In genomic region chr5:139273572-139274264, GRCh38 we compare ENCODE assay signal across 8 cellular contexts. TPM values are rescaled to one million over a fixed set of nuclear protein-coding genes. Genes with fewer than 3 reads are reported as not detected.
A peak's percentile ranks its signal among the peaks of the same experiment; 100 is the strongest.
DNase-seq lines count a peak whose midpoint lies in the region; TF ChIP-seq lines count a peak whose summit lies in the region.

No MANE protein-coding gene starts in this region.

- TF ChIP-seq POLR2A in ovary (IDR thresholded peaks at IDR 0.05) = no peak

- peak overlapping the region; percentile 46 for H3K27ac ChIP-seq in GM23248
- peak overlapping the region; percentile 73 for H3K27ac ChIP-seq in Karpas-422 (ENCODE audit: low read length)
- peak overlapping the region in 1 of 2 donors; percentile 62 for H3K27ac ChIP-seq in ovary
- H3K27ac ChIP-seq in thymus (ENCODE audit: low read depth) = peak overlapping the region; percentile 77

- no peaks in the 10 kb centered on the region for H3K27me3 ChIP-seq in GM23248 (replicated peaks; ENCODE audit: insufficient read depth)
- H3K27me3 ChIP-seq in Karpas-422 (ENCODE audit: low read length) = no peaks in the 10 kb centered on the region
- H3K27me3 ChIP-seq in ovary = no peaks in the 10 kb centered on the region
- no peaks in the 10 kb centered on the region for H3K27me3 ChIP-seq in thymus (ENCODE audit: control insufficient read depth, insufficient read depth)

- peak overlapping the region; percentile 85 for H3K27ac Mint-ChIP-seq in glutamatergic neuron (ENCODE audit: unreplicated experiment)

- 0 out of 2 replicates have a peak, but pooled peaks cover 7% of the 10 kb centered on the region for H3K36me3 ChIP-seq in GM23248 (ENCODE audit: low read depth)
- H3K36me3 ChIP-seq in Karpas-422 (ENCODE audit: insufficient read depth, low read length) = peaks cover 30% of the 10 kb centered on the region
- H3K36me3 ChIP-seq in ovary = no peaks in the 10 kb centered on the region
- no peaks in the 10 kb centered on the region for H3K36me3 ChIP-seq in thymus (ENCODE audit: control insufficient read depth, insufficient read depth)

- DNase-seq in GF-D8 (lab: John Stamatoyannopoulos, UW) (peak; percentile 59), GM23248 (peak; percentile 93), Karpas-422 (peak; percentile 98), SK-MEL-5 (ENCODE audit: low read depth, low spot score) (peak; percentile 91), glutamatergic neuron (peak; percentile 90), ovary (peak; percentile 82 to 89 (median 85))
- peak; percentile 86 for DNase-seq in activated naive CD4-positive, alpha-beta T cell treated with anti-CD3 and anti-CD28 coated beads, Interleukin-2, amount 50 U/mL, for 16 hours

- no peaks in the 10 kb centered on the region for H3K9me2 ChIP-seq in GM23248 (ENCODE audit: insufficient read depth)
- H3K9me2 ChIP-seq in Karpas-422 (replicated peaks; ENCODE audit: insufficient read depth, low read length) = no peaks in the 10 kb centered on the region

- H3K4me1 ChIP-seq in GM23248 (ENCODE audit: insufficient read depth) (peaks cover 30% of the 10 kb centered on the region), Karpas-422 (ENCODE audit: low read length) (peaks cover 45% of the 10 kb centered on the region), ovary (ENCODE audit: insufficient read depth) (peaks cover 5% of the 10 kb centered on the region), thymus (ENCODE audit: control insufficient read depth, insufficient read depth, low read length) (peaks cover 26% of the 10 kb centered on the region)

- WGBS in GM23248 (ENCODE audit: low coverage in 1 of 2, low lambda C conversion rate in 2 of 2, missing lambda C conversion rate in 2 of 2), 2 experiments = 1 to 2% methylated on average over 40 to 44 of the region's 44 CpGs
- WGBS in ovary, 3 donors = 0 to 1% (median 1%) methylated on average over 44 of the region's 44 CpGs
- WGBS in thymus = under 1% methylated on average over 44 of the region's 44 CpGs

- TF ChIP-seq CTCF in glutamatergic neuron (IDR thresholded peaks at IDR 0.05; ENCODE audit: partially characterized antibody, unreplicated experiment) = no peak
- no peak for TF ChIP-seq CTCF in ovary (IDR thresholded peaks at IDR 0.05)

- peaks cover 6% of the 10 kb centered on the region for H3K9me3 Mint-ChIP-seq in glutamatergic neuron (ENCODE audit: unreplicated experiment)

- H3K4me2 ChIP-seq in GM23248 (ENCODE audit: unreplicated experiment) (peak overlapping the region; percentile 92), Karpas-422 (ENCODE audit: low read depth, low read length, poor library complexity, severe bottlenecking) (peak overlapping the region; percentile 87)

- H3K4me3 Mint-ChIP-seq in glutamatergic neuron (ENCODE audit: unreplicated experiment) = peak overlapping the region; percentile 91

- peaks cover 4% of the 10 kb centered on the region for H3K27me3 Mint-ChIP-seq in glutamatergic neuron (ENCODE audit: unreplicated experiment)

- peak overlapping the region; percentile 82 for H2AFZ ChIP-seq in GM23248
- H2AFZ ChIP-seq in Karpas-422 (ENCODE audit: low read length) = peak overlapping the region; percentile 49; the same call in 1 of the 2 replicates

- TF ChIP-seq EP300 in ovary (IDR thresholded peaks at IDR 0.05) = no peak

- peaks cover 9% of the 10 kb centered on the region for H3K4me1 Mint-ChIP-seq in glutamatergic neuron (ENCODE audit: low read depth, unreplicated experiment)

- H3K9me3 ChIP-seq in GM23248 (ENCODE audit: low read depth) (no peaks in the 10 kb centered on the region), Karpas-422 (ENCODE audit: low read length) (no peaks in the 10 kb centered on the region), ovary (no peaks in the 10 kb centered on the region), thymus (ENCODE audit: control insufficient read depth) (no peaks in the 10 kb centered on the region)

- intact Hi-C loops in ovary (cut with DNase I) = no loop called here

- in situ Hi-C loops in GM23248 (cut with MboI) = no loop called here
- in situ Hi-C loops in SK-MEL-5 (cut with HindIII; ENCODE audit: low pct_unique_long_range_greater_than_20kb, low sequenced_read_pairs) = no loop called here

- H3K79me2 ChIP-seq in GM23248 (ENCODE audit: insufficient read depth) (peaks cover 37% of the 10 kb centered on the region), Karpas-422 (ENCODE audit: low read length) (peaks cover 47% of the 10 kb centered on the region)

- H4K20me1 ChIP-seq in GM23248 (ENCODE audit: insufficient read depth) = no peaks in the 10 kb centered on the region
- peaks cover 13% of the 10 kb centered on the region; the same call in 1 of the 2 replicates for H4K20me1 ChIP-seq in Karpas-422 (ENCODE audit: insufficient read depth, low read depth, low read length)

- peaks cover 27% of the 10 kb centered on the region for H3F3A ChIP-seq in GM23248 (ENCODE audit: insufficient read depth)

- H3K9ac ChIP-seq in GM23248 (peak overlapping the region; percentile 86), Karpas-422 (ENCODE audit: low read length) (peak overlapping the region; percentile 98)

- H3K4me3 ChIP-seq in GM23248 = peak overlapping the region; percentile 78
- peak overlapping the region; percentile 81 for H3K4me3 ChIP-seq in Karpas-422 (ENCODE audit: low read length)
- H3K4me3 ChIP-seq in ovary = peak overlapping the region; percentile 45
- H3K4me3 ChIP-seq in thymus (ENCODE audit: low read length) = peak overlapping the region; percentile 60

- H3K36me3 Mint-ChIP-seq in glutamatergic neuron (ENCODE audit: unreplicated experiment) = no peaks in the 10 kb centered on the region

RNA-seq across cellular contexts. Expression of gene MATR3, which starts 19.8 kb away (rescaled TPM):
- total RNA-seq in GM23248 (2014; rRNA removed; shearing (Covaris generic)) = 198 and 217 TPM in 2 replicates
- polyA plus RNA-seq in GM23248 (2016; fragmentation: Nextera tagmentation; extraction: Ambion mirVana) (209 and 215 TPM in 2 replicates), ovary (100 to 1,000 TPM; 174 to 222 TPM), thymus (253 TPM)
- total RNA-seq in Karpas-422 (2014; rRNA removed; shearing (Covaris generic); ENCODE audit: low replicate concordance) = 188 and 245 TPM in 2 replicates
- total RNA-seq in SK-MEL-5 (2014; rRNA removed; shearing (Covaris generic)) = 282 and 295 TPM in 2 replicates
- 108 and 156 TPM in 2 replicates for polyA plus RNA-seq in SK-MEL-5 (2015; cell fraction: cytosol; rRNA removed)
- 305 and 401 TPM in 2 replicates for polyA plus RNA-seq in SK-MEL-5 (2015; cell fraction: nucleus; rRNA removed)
- total RNA-seq in glutamatergic neuron (ENCODE audit: unreplicated experiment) (372 TPM), ovary (100 to 1,000 TPM; 184 to 297 (median 227) TPM)
